8 cellular contexts compared by ENCODE assay signal in genomic region chr19:58385313-58386165, GRCh38. TPM values are rescaled to one million over a fixed set of nuclear protein-coding genes. Genes with fewer than 3 reads are reported as not detected.
A peak's percentile ranks its signal among the peaks of the same experiment; 100 is the strongest.
DNase-seq lines count a peak whose midpoint lies in the region; TF ChIP-seq lines count a peak whose summit lies in the region.

No MANE protein-coding gene starts in this region.

- H2AFZ ChIP-seq in mammary epithelial cell (ENCODE audit: low read depth, low read length) = peak overlapping the region; percentile 78

- peaks cover 4% of the 10 kb centered on the region for H3K36me3 ChIP-seq in cardiac muscle cell
- peaks cover 13% of the 10 kb centered on the region for H3K36me3 ChIP-seq in mammary epithelial cell (ENCODE audit: insufficient read depth, low read length)
- no peaks in the 10 kb centered on the region for H3K36me3 ChIP-seq in mucosa of stomach (ENCODE audit: control insufficient read depth, insufficient read depth, low read length)
- no peaks in the 10 kb centered on the region for H3K36me3 ChIP-seq in uterus

- H3K4me1 ChIP-seq in cardiac muscle cell (ENCODE audit: low read depth) (peaks cover 13% of the 10 kb centered on the region), mammary epithelial cell (ENCODE audit: insufficient read depth, low read length) (peaks cover 31% of the 10 kb centered on the region), mucosa of stomach (ENCODE audit: control insufficient read depth, insufficient read depth, low read length) (peaks cover 34% of the 10 kb centered on the region), uterus (peaks cover 5 to 21% of the 10 kb centered on the region in 2 donors)

- no TSS peak for BruUV-seq in mammary epithelial cell (replicated peaks; lab: Mats Ljungman, UMichigan)

- H3K4me3 ChIP-seq in cardiac muscle cell (peak overlapping the region; percentile 77), mammary epithelial cell (replicated peaks in 1 of 3; ENCODE audit: insufficient read depth in 1 of 3, low read depth in 2 of 3, low read length in 3 of 3) (peak overlapping the region; percentile 68 to 86 (median 69)), mucosa of stomach (ENCODE audit: low read length) (peak overlapping the region; percentile 79), uterus (peak overlapping the region; percentile 61 to 88)

- H3K27me3 ChIP-seq in cardiac muscle cell (no peaks in the 10 kb centered on the region), mammary epithelial cell (ENCODE audit: insufficient read depth, low read length) (no peaks in the 10 kb centered on the region), mucosa of stomach (ENCODE audit: control insufficient read depth, insufficient read depth, low read length) (no peaks in the 10 kb centered on the region), uterus (no peaks in the 10 kb centered on the region)

- H3K27ac ChIP-seq in cardiac muscle cell (peak overlapping the region; percentile 96), mammary epithelial cell (ENCODE audit: insufficient read depth, low read depth, low read length) (peak overlapping the region; percentile 82), uterus (peak overlapping the region; percentile 92 to 97)

- peak overlapping the region; percentile 89 for H3K9ac ChIP-seq in mammary epithelial cell (ENCODE audit: insufficient read depth, low read length)
- peak overlapping the region; percentile 92 for H3K9ac ChIP-seq in mucosa of stomach (ENCODE audit: low read length)

- WGBS in mammary epithelial cell (ENCODE audit: low coverage, missing lambda C conversion rate) = 40% methylated on average over 15 of the region's 16 CpGs

- no peaks in the 10 kb centered on the region for H4K20me1 ChIP-seq in mammary epithelial cell (ENCODE audit: insufficient read depth, low read length)

- intact Hi-C loops in cardiac septum (cut with DNase I) = no loop called here
- intact Hi-C loops in mammary epithelial cell (cut with micrococcal nuclease) = loop anchor here (5.0 kb wide), 1 partner anchor 78 kb away; the partner anchor contains the start of gene ERVK3-1
- intact Hi-C loops in uterus (cut with DNase I; ENCODE audit: low total_unique reads) = no loop called here

- dilution Hi-C loops in mammary epithelial cell (cut with HindIII; ENCODE audit: low sequenced_read_pairs) = no loop called here

- peak overlapping the region; percentile 95 for H3K4me2 ChIP-seq in mammary epithelial cell (ENCODE audit: insufficient read depth, low read depth, low read length)

- CTCF ChIA-PET in mammary epithelial cell (lab: Charles Lee; ENCODE audit: low non-redundant PET) = no interaction called here

- no peaks in the 10 kb centered on the region for H3K9me3 ChIP-seq in cardiac muscle cell (ENCODE audit: low read depth)
- H3K9me3 ChIP-seq in mammary epithelial cell (replicated peaks; ENCODE audit: insufficient read depth, low read length) = no peaks in the 10 kb centered on the region
- H3K9me3 ChIP-seq in mucosa of stomach (ENCODE audit: control insufficient read depth, low read length) = no peaks in the 10 kb centered on the region
- H3K9me3 ChIP-seq in uterus = no peaks in the 10 kb centered on the region

- peaks cover 64% of the 10 kb centered on the region for H3K79me2 ChIP-seq in mammary epithelial cell (ENCODE audit: insufficient read depth, low read length)

- in situ Hi-C loops in mammary epithelial cell (cut with MboI; ENCODE audit: low sequenced_read_pairs in 2 of 2) = no loop called here

- TF ChIP-seq POLR2A in uterus (IDR thresholded peaks at IDR 0.05) = no peak

- DNase-seq in cardiac muscle cell (ENCODE audit: low read depth in 1 of 2, low spot score in 1 of 2) (no peak), cardiac septum (ENCODE audit: low spot score) (no peak), mammary epithelial cell (no peak), uterus (no peak), NCI-H345 (lab: John Stamatoyannopoulos, UW) (no peak), germinal center (ENCODE audit: low spot score) (no peak)
- DNase-seq in activated CD4-positive, CD25-positive, alpha-beta regulatory T cell (lab: John Stamatoyannopoulos, UW) = no peak

- TF ChIP-seq CTCF in cardiac muscle cell (IDR thresholded peaks at IDR 0.05; ENCODE audit: low read depth, low read length) = no peak
- TF ChIP-seq CTCF in mammary epithelial cell (conservative IDR thresholded peaks at IDR 0.05 in 1 of 2, IDR thresholded peaks at IDR 0.05 in 1 of 2; ENCODE audit: extremely low read depth in 1 of 2, insufficient read depth in 1 of 2, low read depth in 1 of 2, low read length in 2 of 2) = no peak
- TF ChIP-seq CTCF in uterus (IDR thresholded peaks at IDR 0.05) = no peak

RNA-seq across cellular contexts. Expression of gene RPS5, which starts 1.5 kb away (rescaled TPM):
- total RNA-seq in cardiac muscle cell (1,551 and 1,738 TPM in 2 replicates), cardiac septum (394 TPM), mammary epithelial cell (1,000 to 10,000 TPM in 1 of 2 donors, 100 to 1,000 TPM in 1; 916 to 1,060 TPM), uterus (1,000 to 10,000 TPM; 1,103 to 4,958 (median 2,770) TPM)
- polyA plus RNA-seq in cardiac muscle cell (643 and 656 TPM in 2 replicates), mammary epithelial cell (2,328 TPM)
- polyA minus RNA-seq in mammary epithelial cell = 1,005 TPM

RNA-seq across cellular contexts. Expression of gene ZNF837, which starts 4.7 kb away (rescaled TPM):
- 9.1 and 12.6 TPM in 2 replicates for total RNA-seq in cardiac muscle cell
- polyA plus RNA-seq in cardiac muscle cell = 7.6 and 8.9 TPM in 2 replicates
- 0.54 TPM for total RNA-seq in cardiac septum
- 1 to 10 TPM; 2.6 to 4.2 TPM for total RNA-seq in mammary epithelial cell
- polyA plus RNA-seq in mammary epithelial cell = 0.66 TPM
- polyA minus RNA-seq in mammary epithelial cell = not detected
- 1 to 10 TPM in 3 of 4 donors, not detected in 1; 1.6 to 4.6 (median 2.8) TPM for total RNA-seq in uterus

RNA-seq across cellular contexts. Expression of gene RNF225, which starts 9.9 kb away (rescaled TPM):
- total RNA-seq in cardiac muscle cell (3.1 TPM in 1 of 2 replicates, not detected in the other), cardiac septum (not detected), mammary epithelial cell (under 1 TPM; 0.42 to 0.50 TPM), uterus (not detected)
- polyA plus RNA-seq in cardiac muscle cell (not detected in 2 replicates), mammary epithelial cell (not detected)
- not detected for polyA minus RNA-seq in mammary epithelial cell

RNA-seq across cellular contexts. Expression of gene ZNF584, which starts 22.9 kb away (rescaled TPM):
- total RNA-seq in cardiac muscle cell (15.6 and 37.9 TPM in 2 replicates), cardiac septum (19.8 TPM), mammary epithelial cell (10 to 100 TPM; 16.9 to 22.8 TPM), uterus (10 to 100 TPM in 2 of 4 donors, 1 to 10 TPM in 2; 1.5 to 26.6 (median 16.4) TPM)
- polyA plus RNA-seq in cardiac muscle cell (16.0 and 18.6 TPM in 2 replicates), mammary epithelial cell (15.4 TPM)
- 21.3 TPM for polyA minus RNA-seq in mammary epithelial cell

RNA-seq across cellular contexts. Expression of gene ZNF497, which starts 23.0 kb away (rescaled TPM):
- total RNA-seq in cardiac muscle cell (5.9 and 7.6 TPM in 2 replicates), cardiac septum (0.40 TPM), mammary epithelial cell (1 to 10 TPM in 1 of 2 donors, under 1 TPM in 1; 0.83 to 1.1 TPM), uterus (1 to 10 TPM in 3 of 4 donors, not detected in 1; 3.4 to 7.2 (median 6.8) TPM)
- polyA plus RNA-seq in cardiac muscle cell (5.8 and 6.8 TPM in 2 replicates), mammary epithelial cell (0.35 TPM)
- not detected for polyA minus RNA-seq in mammary epithelial cell
